In genomic region chr7:1646957-1647891, GRCh38 we compare ENCODE assay signal across 11 cellular contexts. TPM values are rescaled to one million over a fixed set of nuclear protein-coding genes. Genes with fewer than 3 reads are reported as not detected.
DNase-seq lines count a peak whose midpoint lies in the region; ATAC-seq and TF ChIP-seq lines count a peak whose summit lies in the region.
"Had no signal": no experiment of that assay in that cellular context is flagged by ENCODE, and none has a peak within 500 bp of the region (broad histone marks: within the 10 kb centered on the region; RNA-seq: fewer than 3 reads in every experiment).

No MANE protein-coding gene starts in this region.

- no peak for ATAC-seq in CD8-positive, alpha-beta T cell
- ATAC-seq: activated T-cell treated with anti-CD3 and anti-CD28 coated beads, Interleukin-2, amount 50 U/mL, for 4 hours had no signal

- H3K9me3 ChIP-seq in endodermal cell (ENCODE audit: control insufficient read depth, low read length): no peaks in the 10 kb centered on the region
- no peaks in the 10 kb centered on the region for H3K9me3 ChIP-seq in esophagus muscularis mucosa
- no peaks in the 10 kb centered on the region for H3K9me3 ChIP-seq in CD8-positive, alpha-beta T cell (ENCODE audit: low read length)
- H3K9me3 ChIP-seq: body of pancreas had no signal

- POLR2A ChIA-PET in CD8-positive, alpha-beta T cell (lab: Charles Lee): no interaction called here

- intact Hi-C loops in posterior vena cava (cut with DNase I): no loop called here
- intact Hi-C loops in esophagus muscularis mucosa (cut with DNase I): no loop called here
- intact Hi-C loops in CD8-positive, alpha-beta T cell (cut with DNase I, micrococcal nuclease): no loop called here

- no peak for TF ChIP-seq CTCF in endodermal cell (conservative IDR thresholded peaks at IDR 0.05)
- TF ChIP-seq CTCF in esophagus muscularis mucosa (IDR thresholded peaks at IDR 0.05): no peak
- no peak for TF ChIP-seq CTCF in CD8-positive, alpha-beta T cell (IDR thresholded peaks at IDR 0.05)

- no peaks in the 10 kb centered on the region for H3K27me3 ChIP-seq in endodermal cell (ENCODE audit: control insufficient read depth, insufficient read depth, low read length, poor library complexity, severe bottlenecking)
- peaks cover 0 to 95% (median 5%) of the 10 kb centered on the region in 4 donors for H3K27me3 ChIP-seq in esophagus muscularis mucosa
- no peaks in the 10 kb centered on the region for H3K27me3 ChIP-seq in CD8-positive, alpha-beta T cell (ENCODE audit: insufficient read depth, low read length)

- no peak for TF ChIP-seq EP300 in esophagus muscularis mucosa (IDR thresholded peaks at IDR 0.05)

- H3K9me3 Mint-ChIP-seq in endodermal cell (no peaks in the 10 kb centered on the region), immature natural killer cell (no peaks in the 10 kb centered on the region)
- no peaks in the 10 kb centered on the region for H3K9me3 Mint-ChIP-seq in CD8-positive, alpha-beta T cell
- H3K9me3 Mint-ChIP-seq: activated B cell treated with CpG ODN at 0.5 μM for 24 hours; activated T-cell treated with anti-CD3 and anti-CD28 coated beads, Interleukin-2, amount 50 U/mL, for 4 hours had no signal

- H3K27me3 Mint-ChIP-seq in endodermal cell (ENCODE audit: insufficient read depth): no peaks in the 10 kb centered on the region
- H3K27me3 Mint-ChIP-seq in immature natural killer cell (ENCODE audit: low read depth in 3 of 3): peaks cover 1 to 3% (median 2%) of the 10 kb centered on the region in 3 donors
- peaks cover 21% of the 10 kb centered on the region for H3K27me3 Mint-ChIP-seq in CD8-positive, alpha-beta T cell (ENCODE audit: low read depth)

- H3K36me3 Mint-ChIP-seq in endodermal cell (ENCODE audit: low read depth) (no peaks in the 10 kb centered on the region), immature natural killer cell (no peaks in the 10 kb centered on the region)
- H3K36me3 Mint-ChIP-seq in CD8-positive, alpha-beta T cell: no peaks in the 10 kb centered on the region

- H3K4me3 Mint-ChIP-seq in endodermal cell (no peak overlapping the region), immature natural killer cell (no peak overlapping the region)
- no peak overlapping the region for H3K4me3 Mint-ChIP-seq in CD8-positive, alpha-beta T cell
- H3K4me3 Mint-ChIP-seq: activated B cell treated with CpG ODN at 0.5 μM for 24 hours; activated T-cell treated with anti-CD3 and anti-CD28 coated beads, Interleukin-2, amount 50 U/mL, for 4 hours had no signal

- H3K9ac ChIP-seq in endodermal cell (ENCODE audit: extremely low read depth, low read length, poor library complexity, severe bottlenecking): no peak overlapping the region

- H3K4me3 ChIP-seq in endodermal cell (ENCODE audit: low read length): no peak overlapping the region
- H3K4me3 ChIP-seq in esophagus muscularis mucosa: no peak overlapping the region
- no peak overlapping the region for H3K4me3 ChIP-seq in CD8-positive, alpha-beta T cell (ENCODE audit: low read depth, low read length)
- H3K4me3 ChIP-seq: body of pancreas had no signal

- no peaks in the 10 kb centered on the region for H3K36me3 ChIP-seq in endodermal cell (ENCODE audit: control insufficient read depth, insufficient read depth, low read length)
- no peaks in the 10 kb centered on the region for H3K36me3 ChIP-seq in esophagus muscularis mucosa
- H3K36me3 ChIP-seq in CD8-positive, alpha-beta T cell (ENCODE audit: insufficient read depth, low read length): no peaks in the 10 kb centered on the region

- peak overlapping the region; percentile 73 for H3K27ac ChIP-seq in endodermal cell (ENCODE audit: low read depth, low read length)
- no peak overlapping the region for H3K27ac ChIP-seq in esophagus muscularis mucosa (replicated peaks in 1 of 4)
- no peak overlapping the region for H3K27ac ChIP-seq in CD8-positive, alpha-beta T cell (ENCODE audit: low read depth, low read length)
- H3K27ac ChIP-seq: body of pancreas had no signal

- H3K4me1 ChIP-seq in endodermal cell (ENCODE audit: control insufficient read depth, insufficient read depth, low read length) (no peaks in the 10 kb centered on the region), esophagus muscularis mucosa (peaks cover 14 to 20% (median 16%) of the 10 kb centered on the region in 4 donors)
- no peaks in the 10 kb centered on the region for H3K4me1 ChIP-seq in CD8-positive, alpha-beta T cell (ENCODE audit: insufficient read depth, low read length)

- H3K27ac Mint-ChIP-seq in endodermal cell (no peak overlapping the region), immature natural killer cell (no peak overlapping the region)
- no peak overlapping the region for H3K27ac Mint-ChIP-seq in CD8-positive, alpha-beta T cell
- H3K27ac Mint-ChIP-seq: activated B cell treated with CpG ODN at 0.5 μM for 24 hours had no signal

- CTCF ChIA-PET in CD8-positive, alpha-beta T cell (lab: Charles Lee): no interaction called here

- WGBS in endodermal cell (ENCODE audit: insufficient coverage in 1 of 2, insufficient read length in 1 of 2), 2 experiments: 89 to 94% methylated on average over 20 to 48 of the region's 48 CpGs
- 82% methylated on average over 35 of the region's 48 CpGs for WGBS in esophagus muscularis mucosa

- no peak for TF ChIP-seq POLR2A in esophagus muscularis mucosa (IDR thresholded peaks at IDR 0.05; ENCODE audit: low read depth)

- H3K4me1 Mint-ChIP-seq in endodermal cell (no peaks in the 10 kb centered on the region), immature natural killer cell (no peaks in the 10 kb centered on the region)
- no peaks in the 10 kb centered on the region for H3K4me1 Mint-ChIP-seq in CD8-positive, alpha-beta T cell (ENCODE audit: low read depth)
- H3K4me1 Mint-ChIP-seq: activated B cell treated with CpG ODN at 0.5 μM for 24 hours had no signal

- DNase-seq in DMS153 treated with DMSO at 0.1 percent for 48 hours (lab: John Stamatoyannopoulos, UW; ENCODE audit: unreplicated experiment) (peak; percentile 25), NCI-H345 treated with DMSO at 0.1 percent for 48 hours (lab: John Stamatoyannopoulos, UW; ENCODE audit: unreplicated experiment) (peak; percentile 61), endodermal cell (peak; percentile 37), posterior vena cava (ENCODE audit: low spot score) (peak; percentile 86), immature natural killer cell (no peak), KG1 (lab: John Stamatoyannopoulos, UW) (no peak), esophagus muscularis mucosa (ENCODE audit: extremely low spot score) (no peak)
- DNase-seq in CD8-positive, alpha-beta T cell: no peak
- DNase-seq: activated B cell treated with CpG ODN at 0.5 μM for 24 hours; activated T-cell treated with anti-CD3 and anti-CD28 coated beads, Interleukin-2, amount 50 U/mL, for 4 hours had no signal

RNA-seq across cellular contexts. Expression of gene ELFN1, which starts 22.9 kb away (rescaled TPM):
- total RNA-seq in endodermal cell (1 to 10 TPM; 2.1 to 5.0 TPM), posterior vena cava (1 to 10 TPM; 1.2 to 1.8 TPM), esophagus muscularis mucosa (1 to 10 TPM in 3 of 4 donors, under 1 TPM in 1; 0.86 to 3.3 (median 1.9) TPM)
- 13.6 TPM for polyA plus RNA-seq in endodermal cell (2013, experiment 1 of 2)
- polyA plus RNA-seq in endodermal cell (2013, experiment 2 of 2): 12.4 TPM
- polyA plus RNA-seq in immature natural killer cell: under 1 TPM in 1 of 3 donors, not detected in 2; 0.08 TPM
- not detected for total RNA-seq in CD8-positive, alpha-beta T cell
- total RNA-seq: activated B cell treated with CpG ODN at 0.5 μM for 24 hours had no signal

Comparison
In these comparisons a context has a peak if more than half of its experiments do, and no peak if none do; other contexts are left out.
1. DNase-seq: peak in DMS153 treated with DMSO at 0.1 percent for 48 hours (single experiment), NCI-H345 treated with DMSO at 0.1 percent for 48 hours (single experiment), endodermal cell (single experiment) and posterior vena cava (single experiment); none in immature natural killer cell (0 of 3), KG1 (single experiment), esophagus muscularis mucosa (single experiment) and CD8-positive, alpha-beta T cell (0 of 7).